Comparison of ENCODE assay signal across 9 cellular contexts in genomic region chrX:18674417-18674787, GRCh38. TPM values are rescaled to one million over a fixed set of nuclear protein-coding genes. Genes with fewer than 3 reads are reported as not detected.
DNase-seq lines count a peak whose midpoint lies in the region; ATAC-seq and TF ChIP-seq lines count a peak whose summit lies in the region.
"Had no signal": no experiment of that assay in that cellular context is flagged by ENCODE, and none has a peak within 500 bp of the region (broad histone marks: within the 10 kb centered on the region; RNA-seq: fewer than 3 reads in every experiment).

No MANE protein-coding gene starts in this region.

- ATAC-seq in HG03108 (IDR thresholded peaks at IDR 0.05; ENCODE audit: unreplicated experiment) = peak; percentile 29

- H3K27ac ChIP-seq in mucosa of rectum (ENCODE audit: low read depth in 2 of 2, low read length in 2 of 2) = peak overlapping the region; percentile 43 to 47

- peak overlapping the region; percentile 74 for H3K4me3 Mint-ChIP-seq in dendritic cell treated with granulocyte-macrophage colony-stimulating factor and Interleukin-4, amounts not matched to agents 40 ng/mL and 50 ng/mL, for 4 days
- peak overlapping the region; percentile 85 for H3K4me3 Mint-ChIP-seq in type B pancreatic cell

- in situ Hi-C loops in KBM-7 (cut with MboI; ENCODE audit: low pct_unique_long_range_greater_than_20kb, low sequenced_read_pairs) = no loop called here

- H3K27ac Mint-ChIP-seq in dendritic cell treated with granulocyte-macrophage colony-stimulating factor and Interleukin-4, amounts not matched to agents 40 ng/mL and 50 ng/mL, for 4 days = peak overlapping the region; percentile 81
- H3K27ac Mint-ChIP-seq in type B pancreatic cell = peak overlapping the region; percentile 57

- H3K9me3 ChIP-seq in mucosa of rectum (ENCODE audit: control insufficient read depth in 2 of 2, low read length in 2 of 2) = no peaks in the 10 kb centered on the region

- no peaks in the 10 kb centered on the region for H3K9me3 Mint-ChIP-seq in dendritic cell treated with granulocyte-macrophage colony-stimulating factor and Interleukin-4, amounts not matched to agents 40 ng/mL and 50 ng/mL, for 4 days
- no peaks in the 10 kb centered on the region for H3K9me3 Mint-ChIP-seq in type B pancreatic cell

- no peak for TF ChIP-seq CTCF in type B pancreatic cell (conservative IDR thresholded peaks at IDR 0.05)

- peaks cover 3% of the 10 kb centered on the region for H3K27me3 Mint-ChIP-seq in dendritic cell treated with granulocyte-macrophage colony-stimulating factor and Interleukin-4, amounts not matched to agents 40 ng/mL and 50 ng/mL, for 4 days
- H3K27me3 Mint-ChIP-seq in type B pancreatic cell = no peaks in the 10 kb centered on the region

- H3K4me3 ChIP-seq in mucosa of rectum (ENCODE audit: low read length in 2 of 2) = peak overlapping the region; percentile 62 to 69

- H3K4me1 ChIP-seq in mucosa of rectum (ENCODE audit: control insufficient read depth in 2 of 2, insufficient read depth in 2 of 2, low read length in 2 of 2) = peaks cover 0 to 2% of the 10 kb centered on the region in 2 donors

- no peaks in the 10 kb centered on the region for H3K36me3 Mint-ChIP-seq in dendritic cell treated with granulocyte-macrophage colony-stimulating factor and Interleukin-4, amounts not matched to agents 40 ng/mL and 50 ng/mL, for 4 days (ENCODE audit: low read depth)
- no peaks in the 10 kb centered on the region for H3K36me3 Mint-ChIP-seq in type B pancreatic cell

- DNase-seq in activated T-cell treated with anti-CD3 and anti-CD28 coated beads for 48 hours (ENCODE audit: low read depth) (peak; percentile 4), activated T-cell treated with anti-CD3 and anti-CD28 coated beads for 4 hours (no peak), T-helper 9 cell (peak; percentile 9), type B pancreatic cell (ENCODE audit: extremely low spot score, unreplicated experiment) (no peak), KBM-7 (no peak)

- intact Hi-C loops in dendritic cell treated with granulocyte-macrophage colony-stimulating factor and Interleukin-4, amounts not matched to agents 40 ng/mL and 50 ng/mL, for 4 days (cut with micrococcal nuclease) = no loop called here

- H3K36me3 ChIP-seq in mucosa of rectum (ENCODE audit: control insufficient read depth in 2 of 2, insufficient read depth in 2 of 2, low read length in 2 of 2) = no peaks in the 10 kb centered on the region

- H3K4me1 Mint-ChIP-seq in dendritic cell treated with granulocyte-macrophage colony-stimulating factor and Interleukin-4, amounts not matched to agents 40 ng/mL and 50 ng/mL, for 4 days (ENCODE audit: low read depth) = peaks cover 25% of the 10 kb centered on the region
- H3K4me1 Mint-ChIP-seq in type B pancreatic cell (ENCODE audit: unreplicated experiment) = no peaks in the 10 kb centered on the region

- H3K9ac ChIP-seq in mucosa of rectum (ENCODE audit: low read depth in 1 of 2, low read length in 2 of 2) = peak overlapping the region; percentile 32 to 69

- no peaks in the 10 kb centered on the region for H3K27me3 ChIP-seq in mucosa of rectum (ENCODE audit: control insufficient read depth in 2 of 2, insufficient read depth in 2 of 2, low read length in 2 of 2)

RNA-seq across cellular contexts. Expression of gene RS1, which starts 2.5 kb away (rescaled TPM):
- 0.14 TPM in 1 of 2 replicates, not detected in the other for total RNA-seq in type B pancreatic cell (ENCODE audit: low replicate concordance)
- total RNA-seq: glomerular endothelial cell had no signal

RNA-seq across cellular contexts. Expression of gene PPEF1, which starts 33.0 kb away (rescaled TPM):
- 0.26 and 1.6 TPM in 2 replicates for total RNA-seq in type B pancreatic cell (ENCODE audit: low replicate concordance)
- total RNA-seq: glomerular endothelial cell had no signal

Comparison
In these comparisons a context has a peak if more than half of its experiments do, and no peak if none do; other contexts are left out.
1. DNase-seq: peak in activated T-cell treated with anti-CD3 and anti-CD28 coated beads for 48 hours (single experiment) and T-helper 9 cell (single experiment); none in activated T-cell treated with anti-CD3 and anti-CD28 coated beads for 4 hours (single experiment), type B pancreatic cell (single experiment) and KBM-7 (single experiment).